In genomic region chr6:52994789-52995078, GRCh38 we compare ENCODE assay signal across 8 cellular contexts. TPM values are rescaled to one million over a fixed set of nuclear protein-coding genes. Genes with fewer than 3 reads are reported as not detected.
DNase-seq lines count a peak whose midpoint lies in the region; ATAC-seq and TF ChIP-seq lines count a peak whose summit lies in the region.

No MANE protein-coding gene starts in this region.

- H3K9ac ChIP-seq in SK-N-MC (ENCODE audit: insufficient read length) = peak overlapping the region; percentile 91

- peak overlapping the region; percentile 99 for H3K27ac ChIP-seq in SK-N-MC

- ATAC-seq in HG03025 (IDR thresholded peaks at IDR 0.05; ENCODE audit: low FRiP score, unreplicated experiment) (peak; percentile 19), left colon (peak; percentile 21)

- no peaks in the 10 kb centered on the region for H3K9me3 ChIP-seq in SK-N-MC (ENCODE audit: low read depth, low read length)

- no peak for TF ChIP-seq CTCF in cardiac fibroblast (IDR thresholded peaks at IDR 0.05; ENCODE audit: low read depth, low read length)

- DNase-seq in activated T-cell treated with anti-CD3 and anti-CD28 coated beads for 1 hour (ENCODE audit: low read depth) = peak; percentile 6
- DNase-seq in activated T-cell treated with anti-CD3 and anti-CD28 coated beads, Interleukin-2, amount 50 U/mL, for 1 hour = no peak
- no peak for DNase-seq in SK-N-MC (ENCODE audit: low read depth, low spot score)
- DNase-seq in cardiac fibroblast (ENCODE audit: low read depth in 2 of 2) = peak in 1 of 2 donors; percentile 24
- peak in 1 of 2 donors; percentile 54 for DNase-seq in left colon
- peak; percentile 60 for DNase-seq in stimulated activated CD8-positive, alpha-beta memory T cell treated with anti-CD3 and anti-CD28 coated beads, Interleukin-4, amount 100 ng/mL, for 48 hours
- DNase-seq in EL = no peak

- peak overlapping the region; percentile 91 for H3K4me3 ChIP-seq in SK-N-MC
- H3K4me3 ChIP-seq in cardiac fibroblast (replicated peaks in 1 of 2; ENCODE audit: low read depth in 2 of 2, low read length in 2 of 2) = peak overlapping the region; percentile 62 to 77

- intact Hi-C loops in left colon (cut with DNase I, micrococcal nuclease) = loop anchor here in 1 of 2 donors (5.0 kb wide), 1 partner anchor 63 kb away; no protein-coding TSS in a partner anchor

- peaks cover 26% of the 10 kb centered on the region for H3K36me3 ChIP-seq in SK-N-MC (ENCODE audit: insufficient read depth, low read length)

RNA-seq across cellular contexts. Expression of gene GSTA4, which starts 0.3 kb away (rescaled TPM):
- total RNA-seq in left colon = 10 to 100 TPM; 14.1 to 15.2 TPM

Comparison
In these comparisons a context has a peak if more than half of its experiments do, and no peak if none do; other contexts are left out.
1. DNase-seq: peak in activated T-cell treated with anti-CD3 and anti-CD28 coated beads for 1 hour (single experiment) and stimulated activated CD8-positive, alpha-beta memory T cell treated with anti-CD3 and anti-CD28 coated beads, Interleukin-4, amount 100 ng/mL, for 48 hours (single experiment); none in activated T-cell treated with anti-CD3 and anti-CD28 coated beads, Interleukin-2, amount 50 U/mL, for 1 hour (single experiment), SK-N-MC (single experiment) and EL (single experiment).